ENCODE assay signal across 8 cellular contexts in genomic region chr16:14071576-14072271, GRCh38. TPM values are rescaled to one million over a fixed set of nuclear protein-coding genes. Genes with fewer than 3 reads are reported as not detected.
A peak's percentile ranks its signal among the peaks of the same experiment; 100 is the strongest.
DNase-seq lines count a peak whose midpoint lies in the region; ATAC-seq lines count a peak whose summit lies in the region.

No MANE protein-coding gene starts in this region.

- DNase-seq in activated naive CD4-positive, alpha-beta T cell treated with anti-CD3 and anti-CD28 coated beads, Interleukin-2, amount 10 ng/mL, durations not matched to agents 7 days and 5 days, result no peak
- DNase-seq in activated naive CD4-positive, alpha-beta T cell treated with anti-CD3 and anti-CD28 coated beads, Interleukin-2, amount 50 U/mL, for 16 hours, result no peak
- no peak for DNase-seq in activated T-cell treated with anti-CD3 and anti-CD28 coated beads, Interleukin-2, amount 50 U/mL, for 4 hours
- DNase-seq in hepatic stellate cell (ENCODE audit: low spot score), result peak; percentile 6
- no peak for DNase-seq in NCI-H1092 (lab: John Stamatoyannopoulos, UW)

- ATAC-seq in HG03095 (IDR thresholded peaks at IDR 0.05; ENCODE audit: unreplicated experiment) (peak; percentile 20), HG03139 (IDR thresholded peaks at IDR 0.05; ENCODE audit: unreplicated experiment) (no peak)
- ATAC-seq in activated T-cell treated with anti-CD3 and anti-CD28 coated beads, Interleukin-2, amount 50 U/mL, for 4 hours, result peak; percentile 57 to 59

- peak overlapping the region; percentile 94 for H3K9ac ChIP-seq in skeletal muscle satellite cell (ENCODE audit: low read depth, low read length)

- H3K27me3 Mint-ChIP-seq in activated naive CD4-positive, alpha-beta T cell treated with anti-CD3 and anti-CD28 coated beads, Interleukin-2, amount 10 ng/mL, durations not matched to agents 7 days and 5 days, result peaks cover 3% of the 10 kb centered on the region
- H3K27me3 Mint-ChIP-seq in activated T-cell treated with anti-CD3 and anti-CD28 coated beads, Interleukin-2, amount 50 U/mL, for 4 hours (ENCODE audit: low read depth), result no peaks in the 10 kb centered on the region

- no peaks in the 10 kb centered on the region for H3K9me3 Mint-ChIP-seq in activated naive CD4-positive, alpha-beta T cell treated with anti-CD3 and anti-CD28 coated beads, Interleukin-2, amount 10 ng/mL, durations not matched to agents 7 days and 5 days
- H3K9me3 Mint-ChIP-seq in activated T-cell treated with anti-CD3 and anti-CD28 coated beads, Interleukin-2, amount 50 U/mL, for 4 hours, result no peaks in the 10 kb centered on the region

- peaks cover 16% of the 10 kb centered on the region for H3K4me1 Mint-ChIP-seq in activated naive CD4-positive, alpha-beta T cell treated with anti-CD3 and anti-CD28 coated beads, Interleukin-2, amount 10 ng/mL, durations not matched to agents 7 days and 5 days
- H3K4me1 Mint-ChIP-seq in activated T-cell treated with anti-CD3 and anti-CD28 coated beads, Interleukin-2, amount 50 U/mL, for 4 hours (ENCODE audit: low read depth), result peaks cover 14% of the 10 kb centered on the region

- peaks cover 3% of the 10 kb centered on the region for H3K27me3 ChIP-seq in skeletal muscle satellite cell (ENCODE audit: control insufficient read depth, insufficient read depth, low read length)

- peak overlapping the region; percentile 83 for H3K4me3 Mint-ChIP-seq in activated naive CD4-positive, alpha-beta T cell treated with anti-CD3 and anti-CD28 coated beads, Interleukin-2, amount 10 ng/mL, durations not matched to agents 7 days and 5 days
- H3K4me3 Mint-ChIP-seq in activated T-cell treated with anti-CD3 and anti-CD28 coated beads, Interleukin-2, amount 50 U/mL, for 4 hours, result peak overlapping the region; percentile 85

- CTCF ChIA-PET in activated naive CD4-positive, alpha-beta T cell treated with anti-CD3 and anti-CD28 coated beads, Interleukin-2, amount 10 ng/mL, durations not matched to agents 7 days and 5 days (lab: Charles Lee), result no interaction called here

- no peaks in the 10 kb centered on the region for H3K9me3 ChIP-seq in skeletal muscle satellite cell (replicated peaks; ENCODE audit: low read length)

- H3K4me1 ChIP-seq in skeletal muscle satellite cell (ENCODE audit: control insufficient read depth, insufficient read depth, low read length), result peaks cover 7% of the 10 kb centered on the region

- H3K36me3 ChIP-seq in skeletal muscle satellite cell (ENCODE audit: insufficient read depth, low read length), result no peaks in the 10 kb centered on the region

- H3K27ac Mint-ChIP-seq in activated naive CD4-positive, alpha-beta T cell treated with anti-CD3 and anti-CD28 coated beads, Interleukin-2, amount 10 ng/mL, durations not matched to agents 7 days and 5 days, result peak overlapping the region; percentile 74

- peak overlapping the region; percentile 96 for H3K4me2 ChIP-seq in skeletal muscle satellite cell (ENCODE audit: low read length)

- peak overlapping the region; percentile 96 for H3K4me3 ChIP-seq in skeletal muscle satellite cell (ENCODE audit: low read length)

- no peaks in the 10 kb centered on the region for H3K36me3 Mint-ChIP-seq in activated naive CD4-positive, alpha-beta T cell treated with anti-CD3 and anti-CD28 coated beads, Interleukin-2, amount 10 ng/mL, durations not matched to agents 7 days and 5 days
- H3K36me3 Mint-ChIP-seq in activated T-cell treated with anti-CD3 and anti-CD28 coated beads, Interleukin-2, amount 50 U/mL, for 4 hours (ENCODE audit: insufficient read depth), result no peaks in the 10 kb centered on the region

RNA-seq across cellular contexts. Expression of gene MRTFB, which starts 0.6 kb away (rescaled TPM):
- 10 to 100 TPM in 1 of 3 donors, 1 to 10 TPM in 2; 8.6 to 11.0 (median 8.9) TPM for total RNA-seq in activated T-cell treated with anti-CD3 and anti-CD28 coated beads, Interleukin-2, amount 50 U/mL, for 4 hours
- total RNA-seq in skeletal muscle satellite cell (2012; rRNA removed), result 6.8 and 10.5 TPM in 2 replicates
